Comparison of ENCODE assay signal across 19 cellular contexts in the genomic region with DNA sequence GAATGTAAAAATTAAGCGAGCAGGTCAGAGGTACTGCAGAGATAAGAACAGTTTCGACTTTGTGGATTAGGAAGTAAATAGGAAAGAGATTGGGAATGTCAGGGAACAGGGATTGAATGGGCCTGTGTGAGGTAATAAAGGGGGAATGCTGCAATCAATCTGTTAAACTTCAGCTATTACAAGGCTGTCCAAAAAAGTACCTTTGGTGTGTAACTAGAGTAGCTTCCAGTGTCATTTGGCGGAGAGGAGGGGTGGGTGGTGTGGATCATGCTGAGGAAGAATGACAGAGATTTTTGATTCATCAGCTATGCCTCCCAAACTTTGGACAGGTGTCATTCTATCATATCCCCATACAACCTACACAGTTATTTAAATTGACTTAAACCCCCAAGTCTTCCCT.
"Had no signal": no experiment of that assay in that cellular context is flagged by ENCODE, and none has a peak within 500 bp of the region (broad histone marks: within the 10 kb centered on the region; RNA-seq: fewer than 3 reads in every experiment).

No MANE protein-coding gene starts in this region.

- H3K9me3 ChIP-seq: SK-N-SH had no signal

- H3K36me3 ChIP-seq: MG63 had no signal

- H3K4me3 ChIP-seq: MG63 had no signal

- H3K27me3 ChIP-seq: MG63 had no signal

- ATAC-seq: Panc1 had no signal

- H3K9ac ChIP-seq: SK-N-SH had no signal

- DNase-seq: Karpas-422, KG1, MG63, NCI-H1092, NCI-H1436, NCI-H1694, NCI-H187 treated with DMSO at 0.1 percent for 48 hours, NCI-H2081, NCI-H2107, NCI-H446, NCI-H510A, NCI-H524 treated with DMSO at 0.1 percent for 48 hours, NCI-H69, NCI-H774, SHP77, SK-N-SH, SW 1271 had no signal

- H3K4me2 ChIP-seq: SK-N-SH had no signal

- H3K27ac ChIP-seq: RWPE1 had no signal
